In genomic region chr2:134137182-134137595, GRCh38 we compare ENCODE assay signal across 8 cellular contexts.
DNase-seq lines count a peak whose midpoint lies in the region; TF ChIP-seq lines count a peak whose summit lies in the region.

No MANE protein-coding gene starts in this region.

- peak; percentile 73 for DNase-seq in GM23248
- DNase-seq in SK-N-MC (ENCODE audit: low read depth, low spot score) = no peak
- peak; percentile 40 to 75 for DNase-seq in fibroblast of lung (ENCODE audit: low read depth in 2 of 2)
- DNase-seq in NCI-H526 (lab: John Stamatoyannopoulos, UW) = no peak
- no peak for DNase-seq in prostate gland (ENCODE audit: low spot score)
- DNase-seq in RKO (ENCODE audit: low spot score) = no peak
- no peak for DNase-seq in NK-92 (lab: John Stamatoyannopoulos, UW; ENCODE audit: unreplicated experiment)

- H3K27me3 ChIP-seq in GM23248 (replicated peaks; ENCODE audit: insufficient read depth) (no peaks in the 10 kb centered on the region), fibroblast of lung (ENCODE audit: control insufficient read depth, insufficient read depth, low read length) (no peaks in the 10 kb centered on the region), parathyroid adenoma (ENCODE audit: control insufficient read depth, insufficient read depth, low read length) (no peaks in the 10 kb centered on the region), prostate gland (replicated peaks; ENCODE audit: insufficient read depth) (no peaks in the 10 kb centered on the region)

- in situ Hi-C loops in GM23248 (cut with MboI) = no loop called here

- H3K27ac ChIP-seq in GM23248 = peak overlapping the region; percentile 17
- H3K27ac ChIP-seq in SK-N-MC = no peak overlapping the region; the same call in 1 of the 2 replicates
- H3K27ac ChIP-seq in fibroblast of lung (ENCODE audit: insufficient read depth, low read length) = peak overlapping the region; percentile 33
- H3K27ac ChIP-seq in parathyroid adenoma = peak overlapping the region; percentile 52
- no peak overlapping the region for H3K27ac ChIP-seq in prostate gland

- peaks cover 9% of the 10 kb centered on the region; the same call in 1 of the 2 replicates for H3F3A ChIP-seq in GM23248 (ENCODE audit: insufficient read depth)

- H3K9me3 ChIP-seq in GM23248 (ENCODE audit: low read depth) = no peaks in the 10 kb centered on the region
- H3K9me3 ChIP-seq in SK-N-MC (ENCODE audit: low read depth, low read length) = no peaks in the 10 kb centered on the region
- H3K9me3 ChIP-seq in fibroblast of lung (ENCODE audit: control insufficient read depth, insufficient read depth, low read depth, low read length) = no peaks in the 10 kb centered on the region
- no peaks in the 10 kb centered on the region for H3K9me3 ChIP-seq in parathyroid adenoma (ENCODE audit: control insufficient read depth, low read length)
- H3K9me3 ChIP-seq in prostate gland = no peaks in the 10 kb centered on the region

- TF ChIP-seq CTCF in fibroblast of lung (conservative IDR thresholded peaks at IDR 0.05 in 1 of 2, IDR thresholded peaks at IDR 0.05 in 1 of 2; ENCODE audit: low read depth in 1 of 2, low read length in 2 of 2) (no peak), parathyroid adenoma (IDR thresholded peaks at IDR 0.05) (no peak), prostate gland (IDR thresholded peaks at IDR 0.05) (no peak)

- intact Hi-C loops in prostate gland (cut with DNase I) = no loop called here

- H3K9ac ChIP-seq in GM23248 (no peak overlapping the region), SK-N-MC (ENCODE audit: insufficient read length) (peak overlapping the region; percentile 13), fibroblast of lung (ENCODE audit: insufficient read depth, low read length) (no peak overlapping the region), parathyroid adenoma (no peak overlapping the region)

- H2AFZ ChIP-seq in GM23248 = peak overlapping the region; percentile 28; the same call in 1 of the 2 replicates
- H2AFZ ChIP-seq in fibroblast of lung (ENCODE audit: low read length) = no peak overlapping the region
- no peak overlapping the region for H2AFZ ChIP-seq in parathyroid adenoma

- no peaks in the 10 kb centered on the region for H3K36me3 ChIP-seq in GM23248 (ENCODE audit: low read depth)
- no peaks in the 10 kb centered on the region for H3K36me3 ChIP-seq in SK-N-MC (ENCODE audit: insufficient read depth, low read length)
- peaks cover 3% of the 10 kb centered on the region for H3K36me3 ChIP-seq in fibroblast of lung (ENCODE audit: control insufficient read depth, insufficient read depth, low read length)
- no peaks in the 10 kb centered on the region for H3K36me3 ChIP-seq in parathyroid adenoma (ENCODE audit: control insufficient read depth, insufficient read depth, low read length)
- no peaks in the 10 kb centered on the region for H3K36me3 ChIP-seq in prostate gland

- H3K4me1 ChIP-seq in GM23248 (ENCODE audit: insufficient read depth) (peaks cover 20% of the 10 kb centered on the region), fibroblast of lung (ENCODE audit: control insufficient read depth, extremely low read depth, insufficient read depth, low read length) (peaks cover 24% of the 10 kb centered on the region), parathyroid adenoma (no peaks in the 10 kb centered on the region), prostate gland (replicated peaks) (no peaks in the 10 kb centered on the region)

- no peaks in the 10 kb centered on the region for H3K9me2 ChIP-seq in GM23248 (ENCODE audit: insufficient read depth)

- H3K4me2 ChIP-seq in GM23248 (ENCODE audit: unreplicated experiment) (peak overlapping the region; percentile 59), fibroblast of lung (ENCODE audit: extremely low read depth, insufficient read depth, low read length) (peak overlapping the region; percentile 75), parathyroid adenoma (ENCODE audit: low read length) (no peak overlapping the region)

- no peak for TF ChIP-seq POLR2A in prostate gland (IDR thresholded peaks at IDR 0.05)

- H3K4me3 ChIP-seq in GM23248 = peak overlapping the region; percentile 38
- H3K4me3 ChIP-seq in SK-N-MC = peak overlapping the region; percentile 57
- peak overlapping the region in 3 of 4 experiments; percentile 3 to 34 (median 13) for H3K4me3 ChIP-seq in fibroblast of lung (replicated peaks in 1 of 4; ENCODE audit: control extremely low read depth in 1 of 4, insufficient read depth in 1 of 4, low read depth in 3 of 4, low read length in 4 of 4)
- H3K4me3 ChIP-seq in parathyroid adenoma (ENCODE audit: low read depth, low read length) = no peak overlapping the region
- no peak overlapping the region for H3K4me3 ChIP-seq in prostate gland

- 27 to 34% methylated on average over 5 of the region's 5 CpGs for WGBS in GM23248 (ENCODE audit: low coverage in 1 of 2, low lambda C conversion rate in 2 of 2, missing lambda C conversion rate in 2 of 2), 2 experiments
- 63% methylated on average over 5 of the region's 5 CpGs for WGBS in prostate gland

- no peaks in the 10 kb centered on the region for H4K20me1 ChIP-seq in GM23248 (ENCODE audit: insufficient read depth)
- H4K20me1 ChIP-seq in fibroblast of lung (ENCODE audit: control insufficient read depth, extremely low read depth, insufficient read depth, low read length) = peaks cover 2% of the 10 kb centered on the region

- H3K79me2 ChIP-seq in GM23248 (ENCODE audit: insufficient read depth) (peaks cover 27% of the 10 kb centered on the region), fibroblast of lung (ENCODE audit: control insufficient read depth, insufficient read depth, low read length) (peaks cover 78% of the 10 kb centered on the region), parathyroid adenoma (peaks cover 22% of the 10 kb centered on the region)

Comparison
In these comparisons a context has a peak if more than half of its experiments do, and no peak if none do; other contexts are left out.
1. DNase-seq: peak in GM23248 (single experiment) and fibroblast of lung (2 of 2); none in SK-N-MC (single experiment), NCI-H526 (0 of 2), prostate gland (single experiment), RKO (single experiment) and NK-92 (single experiment).
2. H3K27ac ChIP-seq: peak in GM23248 (single experiment), fibroblast of lung (single experiment) and parathyroid adenoma (single experiment); none in SK-N-MC (single experiment) and prostate gland (0 of 2).
3. H3K4me3 ChIP-seq: peak in GM23248 (single experiment), SK-N-MC (single experiment) and fibroblast of lung (3 of 4); none in parathyroid adenoma (single experiment) and prostate gland (0 of 2).